23 cellular contexts compared by ENCODE assay signal in genomic region chr13:33493672-33494365, GRCh38.
DNase-seq lines count a peak whose midpoint lies in the region; ATAC-seq and TF ChIP-seq lines count a peak whose summit lies in the region.
"Had no signal": no experiment of that assay in that cellular context is flagged by ENCODE, and none has a peak within 500 bp of the region (broad histone marks: within the 10 kb centered on the region; RNA-seq: fewer than 3 reads in every experiment).

No MANE protein-coding gene starts in this region.

- H3K4me1 Mint-ChIP-seq in GM23338 (peaks cover 33% of the 10 kb centered on the region), nephron (peaks cover 12% of the 10 kb centered on the region)
- no peaks in the 10 kb centered on the region for H3K4me1 Mint-ChIP-seq in stimulated activated naive CD8-positive, alpha-beta T cell treated with anti-CD3 and anti-CD28 coated beads, Interleukin-15, amount 100 ng/mL, for 72 hours
- H3K4me1 Mint-ChIP-seq: stimulated activated effector memory CD8-positive, alpha-beta T cell treated with anti-CD3 and anti-CD28 coated beads, Interleukin-12 subunit alpha, Interleukin-12 subunit beta, amount 100 ng/mL, for 72 hours had no signal

- peak overlapping the region; percentile 36; the same call in 1 of the 2 replicates for H2AFZ ChIP-seq in GM23338

- no peaks in the 10 kb centered on the region; the same call in 1 of the 2 replicates for H3K9me2 ChIP-seq in GM23338 (ENCODE audit: insufficient read depth)

- CTCF ChIA-PET in A673 (lab: Charles Lee), result no interaction called here

- no peaks in the 10 kb centered on the region for H3K9me3 ChIP-seq in A673 (ENCODE audit: low read depth, low read length, poor library complexity, severe bottlenecking)
- H3K9me3 ChIP-seq: testis had no signal

- no peaks in the 10 kb centered on the region for H3K79me2 ChIP-seq in GM23338 (replicated peaks; ENCODE audit: insufficient read depth)

- no peak overlapping the region for H3K27ac Mint-ChIP-seq in GM23338
- H3K27ac Mint-ChIP-seq in nephron, result peak overlapping the region; percentile 65 to 77 (median 70)
- H3K27ac Mint-ChIP-seq in stimulated activated naive CD8-positive, alpha-beta T cell treated with anti-CD3 and anti-CD28 coated beads, Interleukin-15, amount 100 ng/mL, for 72 hours, result no peak overlapping the region
- H3K27ac Mint-ChIP-seq: activated CD8-positive, alpha-beta T cell treated with anti-CD3 and anti-CD28 coated beads, Interleukin-2, amount 10 ng/mL, durations not matched to agents 7 days and 5 days; CD4-positive, alpha-beta memory T cell; stimulated activated effector memory CD8-positive, alpha-beta T cell treated with anti-CD3 and anti-CD28 coated beads, Interleukin-12 subunit alpha, Interleukin-12 subunit beta, amount 100 ng/mL, for 72 hours had no signal

- H3K27me3 ChIP-seq in A673 (replicated peaks; ENCODE audit: insufficient read depth, low read depth, low read length, poor library complexity) (no peaks in the 10 kb centered on the region), GM23338 (ENCODE audit: insufficient read depth) (no peaks in the 10 kb centered on the region)
- H3K27me3 ChIP-seq: testis had no signal

- POLR2A ChIA-PET in A673 (lab: Charles Lee; ENCODE audit: low non-redundant PET), result interaction anchor here (0.6 kb wide), 1 partner anchor 1004 kb away, joined by 5 read pairs; no protein-coding TSS in a partner anchor

- H3K4me1 ChIP-seq in A673 (ENCODE audit: insufficient read depth, low read length, poor library complexity, severe bottlenecking) (peaks cover 69% of the 10 kb centered on the region), GM23338 (ENCODE audit: insufficient read depth) (no peaks in the 10 kb centered on the region; the same call in none of the 2 replicates)
- H3K4me1 ChIP-seq: testis had no signal

- intact Hi-C loops in A673 (cut with micrococcal nuclease; ENCODE audit: unreplicated experiment), result loop anchor here (2.0 to 10.0 kb wide), 4 partner anchors 47 to 317 kb away; no protein-coding TSS in a partner anchor

- H4K20me1 ChIP-seq in GM23338 (replicated peaks; ENCODE audit: insufficient read depth), result no peaks in the 10 kb centered on the region

- no peak for DNase-seq in A673 (ENCODE audit: low spot score)
- DNase-seq in GM23338 (ENCODE audit: low spot score), result no peak
- DNase-seq in dermis blood vessel endothelial cell, result peak; percentile 66
- DNase-seq in stimulated activated naive CD8-positive, alpha-beta T cell treated with anti-CD3 and anti-CD28 coated beads, Interleukin-15, amount 100 ng/mL, for 72 hours, result no peak
- DNase-seq in Kasumi-1 (lab: John Stamatoyannopoulos, UW), result no peak
- DNase-seq: activated CD8-positive, alpha-beta T cell treated with anti-CD3 and anti-CD28 coated beads, Interleukin-2, amount 10 ng/mL, durations not matched to agents 7 days and 5 days; activated naive CD4-positive, alpha-beta T cell treated with Interleukin-2 at 50 U/mL for 16 hours; activated T-cell treated with anti-CD3 and anti-CD28 coated beads, Interleukin-2, amount 50 U/mL, for 1 hour; amniotic stem cell; caudate nucleus; CD4-positive, alpha-beta memory T cell; DND-41; H7; NCI-H1436; NCI-H524; RPMI8226; testis had no signal

- H3K9me3 Mint-ChIP-seq in GM23338 (no peaks in the 10 kb centered on the region), nephron (peaks cover 3% of the 10 kb centered on the region)
- no peaks in the 10 kb centered on the region for H3K9me3 Mint-ChIP-seq in stimulated activated naive CD8-positive, alpha-beta T cell treated with anti-CD3 and anti-CD28 coated beads, Interleukin-15, amount 100 ng/mL, for 72 hours
- H3K9me3 Mint-ChIP-seq: CD4-positive, alpha-beta memory T cell; stimulated activated effector memory CD8-positive, alpha-beta T cell treated with anti-CD3 and anti-CD28 coated beads, Interleukin-12 subunit alpha, Interleukin-12 subunit beta, amount 100 ng/mL, for 72 hours had no signal

- no peak overlapping the region for H3K4me2 ChIP-seq in GM23338

- peaks cover 4% of the 10 kb centered on the region for H3K27me3 Mint-ChIP-seq in GM23338 (ENCODE audit: insufficient read depth, low read depth, poor library complexity)
- no peaks in the 10 kb centered on the region for H3K27me3 Mint-ChIP-seq in nephron (ENCODE audit: low read depth)
- H3K27me3 Mint-ChIP-seq in stimulated activated naive CD8-positive, alpha-beta T cell treated with anti-CD3 and anti-CD28 coated beads, Interleukin-15, amount 100 ng/mL, for 72 hours, result peaks cover 11% of the 10 kb centered on the region

- BruUV-seq in A673 (replicated peaks; lab: Mats Ljungman, UMichigan), result no TSS peak

- no peaks in the 10 kb centered on the region for H3K36me3 ChIP-seq in A673 (ENCODE audit: insufficient read depth, low read length, poor library complexity, severe bottlenecking)
- H3K36me3 ChIP-seq in GM23338 (ENCODE audit: insufficient read depth), result no peaks in the 10 kb centered on the region

- H3F3A ChIP-seq in GM23338 (replicated peaks; ENCODE audit: low read depth), result no peaks in the 10 kb centered on the region

- TF ChIP-seq CTCF in A673 (conservative IDR thresholded peaks at IDR 0.05; ENCODE audit: low read depth, low read length) (no peak), GM23338 (conservative IDR thresholded peaks at IDR 0.05; ENCODE audit: low read depth in 2 of 2) (no peak), nephron (IDR thresholded peaks at IDR 0.05; ENCODE audit: unreplicated experiment in 3 of 3) (no peak)

- H3K4me3 Mint-ChIP-seq in GM23338, result no peak overlapping the region
- H3K4me3 Mint-ChIP-seq in nephron, result no peak overlapping the region
- H3K4me3 Mint-ChIP-seq in stimulated activated naive CD8-positive, alpha-beta T cell treated with anti-CD3 and anti-CD28 coated beads, Interleukin-15, amount 100 ng/mL, for 72 hours, result no peak overlapping the region
- H3K4me3 Mint-ChIP-seq: activated CD8-positive, alpha-beta T cell treated with anti-CD3 and anti-CD28 coated beads, Interleukin-2, amount 10 ng/mL, durations not matched to agents 7 days and 5 days; CD4-positive, alpha-beta memory T cell; stimulated activated effector memory CD8-positive, alpha-beta T cell treated with anti-CD3 and anti-CD28 coated beads, Interleukin-12 subunit alpha, Interleukin-12 subunit beta, amount 100 ng/mL, for 72 hours had no signal

- ATAC-seq in GM23338 (no peak), GM19023 (IDR thresholded peaks at IDR 0.05; ENCODE audit: unreplicated experiment) (no peak), HG02623 (IDR thresholded peaks at IDR 0.05; ENCODE audit: unreplicated experiment) (no peak)
- ATAC-seq in stimulated activated naive CD8-positive, alpha-beta T cell treated with anti-CD3 and anti-CD28 coated beads, Interleukin-15, amount 100 ng/mL, for 72 hours, result no peak
- ATAC-seq: activated CD4-positive, CD25-positive, alpha-beta regulatory T cell treated with anti-CD3 and anti-CD28 coated beads, Interleukin-2, amount 50 U/mL, for 24 hours; sciatic nerve; stimulated activated effector memory CD8-positive, alpha-beta T cell treated with anti-CD3 and anti-CD28 coated beads, Interleukin-12 subunit alpha, Interleukin-12 subunit beta, amount 100 ng/mL, for 72 hours had no signal

- H3K4me3 ChIP-seq in A673 (ENCODE audit: low read depth, low read length, poor library complexity, severe bottlenecking), result no peak overlapping the region
- no peak overlapping the region for H3K4me3 ChIP-seq in GM23338
- H3K4me3 ChIP-seq: testis had no signal

- peak overlapping the region; percentile 78 for H3K27ac ChIP-seq in A673 (ENCODE audit: low read depth, low read length, poor library complexity, severe bottlenecking)
- H3K27ac ChIP-seq in GM23338 (ENCODE audit: low read depth), result no peak overlapping the region
- H3K27ac ChIP-seq: testis had no signal

- no peaks in the 10 kb centered on the region for H3K36me3 Mint-ChIP-seq in GM23338 (ENCODE audit: low read depth)
- H3K36me3 Mint-ChIP-seq in nephron (ENCODE audit: low read depth), result no peaks in the 10 kb centered on the region
- H3K36me3 Mint-ChIP-seq: CD4-positive, alpha-beta memory T cell; stimulated activated effector memory CD8-positive, alpha-beta T cell treated with anti-CD3 and anti-CD28 coated beads, Interleukin-12 subunit alpha, Interleukin-12 subunit beta, amount 100 ng/mL, for 72 hours had no signal

TF ChIP-seq in GM23338, 12 proteins besides CTCF, POLR2A, EP300 and RAD21 (continues in another document):
- no peak for TF ChIP-seq ZNF114 (CRISPR knock-in tag; IDR thresholded peaks at IDR 0.05)
- TF ChIP-seq STAT1 (IDR thresholded peaks at IDR 0.05; ENCODE audit: unreplicated experiment), result no peak
- TF ChIP-seq EZH2 (IDR thresholded peaks at IDR 0.05; ENCODE audit: low read depth, unreplicated experiment), result no peak
- TF ChIP-seq CREB1 (CRISPR knock-in tag; IDR thresholded peaks at IDR 0.05; ENCODE audit: low read depth), result no peak

Comparison
In these comparisons a context has a peak if more than half of its experiments do, and no peak if none do; other contexts are left out.
1. H3K27ac Mint-ChIP-seq: peak in nephron (3 of 3); none in GM23338 (single experiment) and stimulated activated naive CD8-positive, alpha-beta T cell treated with anti-CD3 and anti-CD28 coated beads, Interleukin-15, amount 100 ng/mL, for 72 hours (0 of 2).